1 cellular context compared by ENCODE assay signal in the genomic region with DNA sequence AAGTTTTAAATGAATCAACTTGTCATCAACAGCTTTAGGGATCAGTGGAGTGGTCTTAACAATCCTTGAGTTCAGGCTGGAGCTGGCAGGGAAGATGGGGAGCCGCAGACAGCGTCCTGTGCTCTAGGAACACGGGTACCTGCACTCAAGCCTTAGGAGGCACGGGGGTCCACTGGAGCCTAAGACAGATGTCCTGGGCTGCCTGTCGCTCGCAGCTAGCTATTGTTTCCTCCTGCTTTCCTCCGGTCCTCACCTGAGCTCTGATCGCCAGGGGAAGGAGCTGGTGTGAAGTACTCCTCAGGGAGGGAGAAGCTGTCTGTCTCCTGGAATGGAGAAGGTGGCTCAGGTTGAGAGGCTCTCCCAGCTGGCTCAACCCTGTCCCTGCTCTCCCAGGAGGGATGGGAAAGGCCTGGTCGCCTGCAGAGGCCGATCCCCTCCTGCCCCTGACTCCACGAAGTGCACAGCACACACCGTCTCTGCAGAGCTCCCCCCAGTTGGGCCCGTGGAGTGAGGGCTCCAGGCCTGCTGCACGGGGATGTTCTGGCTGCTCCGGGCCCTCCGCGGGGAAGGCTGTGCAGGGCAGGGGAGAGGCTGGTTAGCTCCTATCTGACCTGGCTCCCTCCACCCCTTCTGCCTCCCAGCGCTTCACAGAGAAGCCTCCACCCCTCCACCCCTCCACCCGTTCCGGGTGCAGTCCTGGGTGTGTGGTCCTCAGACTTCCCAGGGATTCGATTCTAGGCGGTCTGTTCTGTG.
TF ChIP-seq lines count a peak whose summit lies in the region.

No MANE protein-coding gene starts in this region.

TF ChIP-seq in IMR-90, 13 proteins besides CTCF, POLR2A, EP300 and RAD21:
- TF ChIP-seq ELK1 (IDR thresholded peaks at IDR 0.05; ENCODE audit: borderline replicate concordance, low read depth, low read length), result no peak
- no peak for TF ChIP-seq NFE2L2 (IDR thresholded peaks at IDR 0.05; ENCODE audit: low read depth, low read length)
- TF ChIP-seq CEBPB (IDR thresholded peaks at IDR 0.05; ENCODE audit: low read depth, low read length), result no peak
- no peak for TF ChIP-seq SMC3 (IDR thresholded peaks at IDR 0.05; ENCODE audit: low read depth, low read length)
- no peak for TF ChIP-seq BHLHE40 (IDR thresholded peaks at IDR 0.05; ENCODE audit: low read depth, low read length)
- TF ChIP-seq RFX5 (IDR thresholded peaks at IDR 0.05; ENCODE audit: low read depth, low read length), result no peak
